ENCODE assay signal across 8 cellular contexts in genomic region chr9:35102465-35102768, GRCh38. TPM values are rescaled to one million over a fixed set of nuclear protein-coding genes. Genes with fewer than 3 reads are reported as not detected.
DNase-seq lines count a peak whose midpoint lies in the region; ATAC-seq and TF ChIP-seq lines count a peak whose summit lies in the region.

No MANE protein-coding gene starts in this region.

- TF ChIP-seq POLR2A in esophagus squamous epithelium (IDR thresholded peaks at IDR 0.05) = no peak

- peaks cover 11 to 64% (median 37%) of the 10 kb centered on the region in 3 donors for H3K36me3 ChIP-seq in esophagus squamous epithelium

- peaks cover 34% of the 10 kb centered on the region for H3K36me3 Mint-ChIP-seq in activated CD4-positive, alpha-beta T cell treated with anti-CD3 and anti-CD28 coated beads for 36 hours (ENCODE audit: low read depth)
- H3K36me3 Mint-ChIP-seq in osteocyte (ENCODE audit: unreplicated experiment) = peaks cover 40% of the 10 kb centered on the region

- intact Hi-C loops in activated CD4-positive, alpha-beta T cell treated with anti-CD3 and anti-CD28 coated beads for 36 hours (cut with DNase I, micrococcal nuclease) = loop anchor here in 1 of 2 experiments (2.0 kb wide), 1 partner anchor 712 kb away; the partner anchor contains the start of gene HINT2
- intact Hi-C loops in esophagus squamous epithelium (cut with DNase I) = no loop called here

- DNase-seq in activated CD4-positive, alpha-beta T cell treated with anti-CD3 and anti-CD28 coated beads for 36 hours = peak; percentile 34
- no peak for DNase-seq in activated CD4-positive, alpha-beta T cell treated with anti-CD3 and anti-CD28 coated beads for 1 hour
- no peak for DNase-seq in RWPE1 (ENCODE audit: low spot score)
- no peak for DNase-seq in esophagus squamous epithelium (lab: John Stamatoyannopoulos, UW)
- no peak for DNase-seq in osteocyte (ENCODE audit: extremely low spot score, unreplicated experiment)
- DNase-seq in NCI-H1694 treated with DMSO at 0.1 percent for 48 hours (lab: John Stamatoyannopoulos, UW) = no peak

- WGBS in esophagus squamous epithelium, 2 donors = 0% methylated on average over 2 to 3 of the region's 10 CpGs

- peak overlapping the region; percentile 62 to 87 (median 72) for H3K4me3 ChIP-seq in esophagus squamous epithelium

- CTCF ChIA-PET in activated CD4-positive, alpha-beta T cell treated with anti-CD3 and anti-CD28 coated beads for 36 hours (lab: Charles Lee) = interaction anchor here (0.5 to 1.8 kb wide), 7 partner anchors 10 to 477 kb away, joined by 3 to 5 read pairs (median 4); partner anchors contain the start of gene ATOSB
- CTCF ChIA-PET in RWPE1 (lab: Yijun Ruan, JAX) = interaction anchor here (1.0 kb wide), 1 partner anchor 11 kb away, joined by 7 read pairs; no protein-coding TSS in a partner anchor

- H3K27ac ChIP-seq in RWPE1 = peak overlapping the region; percentile 83
- peak overlapping the region; percentile 87 to 94 (median 90) for H3K27ac ChIP-seq in esophagus squamous epithelium

- H3K9me3 Mint-ChIP-seq in activated CD4-positive, alpha-beta T cell treated with anti-CD3 and anti-CD28 coated beads for 36 hours (ENCODE audit: low read depth) = no peaks in the 10 kb centered on the region
- no peaks in the 10 kb centered on the region for H3K9me3 Mint-ChIP-seq in osteocyte (ENCODE audit: unreplicated experiment)

- peak overlapping the region; percentile 98 for H3K4me3 Mint-ChIP-seq in activated CD4-positive, alpha-beta T cell treated with anti-CD3 and anti-CD28 coated beads for 36 hours
- peak overlapping the region; percentile 96 for H3K4me3 Mint-ChIP-seq in osteocyte (ENCODE audit: unreplicated experiment)

- no peak for TF ChIP-seq CTCF in RWPE1 (conservative IDR thresholded peaks at IDR 0.05; ENCODE audit: low read depth)
- no peak for TF ChIP-seq CTCF in esophagus squamous epithelium (IDR thresholded peaks at IDR 0.05)
- no peak for TF ChIP-seq CTCF in osteocyte (IDR thresholded peaks at IDR 0.05)

- no peaks in the 10 kb centered on the region for H3K9me3 ChIP-seq in esophagus squamous epithelium

- peaks cover 10 to 28% (median 21%) of the 10 kb centered on the region in 3 donors for H3K4me1 ChIP-seq in esophagus squamous epithelium

- ATAC-seq in activated CD4-positive, alpha-beta T cell treated with anti-CD3 and anti-CD28 coated beads for 36 hours = no peak
- ATAC-seq in HG02763 (IDR thresholded peaks at IDR 0.05; ENCODE audit: unreplicated experiment) (no peak), GM21390 (IDR thresholded peaks at IDR 0.05; ENCODE audit: unreplicated experiment) (no peak)

- POLR2A ChIA-PET in activated CD4-positive, alpha-beta T cell treated with anti-CD3 and anti-CD28 coated beads for 36 hours (lab: Charles Lee) = interaction anchor here (0.5 to 3.2 kb wide), 5 partner anchors 9 to 375 kb away, joined by 3 to 18 read pairs (median 10); partner anchors contain the start of genes ATOSB, FANCG and VCP
- POLR2A ChIA-PET in RWPE1 (lab: Yijun Ruan, JAX; ENCODE audit: low non-redundant PET) = interaction anchor here (0.5 to 1.6 kb wide), 3 partner anchors 8 to 13 kb away, joined by 3 to 6 read pairs (median 3); partner anchors contain the start of gene ATOSB

- peak overlapping the region; percentile 98 for H3K27ac Mint-ChIP-seq in activated CD4-positive, alpha-beta T cell treated with anti-CD3 and anti-CD28 coated beads for 36 hours
- peak overlapping the region; percentile 99 for H3K27ac Mint-ChIP-seq in osteocyte (ENCODE audit: unreplicated experiment)

- H3K4me1 Mint-ChIP-seq in activated CD4-positive, alpha-beta T cell treated with anti-CD3 and anti-CD28 coated beads for 36 hours = peaks cover 25% of the 10 kb centered on the region
- H3K4me1 Mint-ChIP-seq in osteocyte (ENCODE audit: unreplicated experiment) = peaks cover 23% of the 10 kb centered on the region

- H3K27me3 Mint-ChIP-seq in activated CD4-positive, alpha-beta T cell treated with anti-CD3 and anti-CD28 coated beads for 36 hours = no peaks in the 10 kb centered on the region
- no peaks in the 10 kb centered on the region for H3K27me3 Mint-ChIP-seq in osteocyte (ENCODE audit: unreplicated experiment)

- H3K27me3 ChIP-seq in esophagus squamous epithelium = no peaks in the 10 kb centered on the region

RNA-seq across cellular contexts. Expression of gene STOML2, which starts 0.5 kb away (rescaled TPM):
- 100 to 1,000 TPM; 169 to 201 TPM for total RNA-seq in activated CD4-positive, alpha-beta T cell treated with anti-CD3 and anti-CD28 coated beads for 36 hours
- total RNA-seq in esophagus squamous epithelium (100 to 1,000 TPM in 2 of 4 donors, 10 to 100 TPM in 2; 63.9 to 118 (median 106) TPM), osteocyte (100 and 104 TPM in 2 replicates)

RNA-seq across cellular contexts. Expression of gene PIGO, which starts 6.0 kb away (rescaled TPM):
- total RNA-seq in activated CD4-positive, alpha-beta T cell treated with anti-CD3 and anti-CD28 coated beads for 36 hours = 10 to 100 TPM; 21.0 to 27.2 TPM
- 10 to 100 TPM; 10.9 to 14.1 (median 12.4) TPM for total RNA-seq in esophagus squamous epithelium
- 29.9 and 33.9 TPM in 2 replicates for total RNA-seq in osteocyte

RNA-seq across cellular contexts. Expression of gene ATOSB, which starts 13.2 kb away (rescaled TPM):
- total RNA-seq in activated CD4-positive, alpha-beta T cell treated with anti-CD3 and anti-CD28 coated beads for 36 hours = 1 to 10 TPM; 5.7 to 6.4 TPM
- 10 to 100 TPM; 24.4 to 57.8 (median 32.7) TPM for total RNA-seq in esophagus squamous epithelium
- total RNA-seq in osteocyte = 26.8 and 30.3 TPM in 2 replicates

RNA-seq across cellular contexts. Expression of gene FANCG, which starts 22.7 kb away (rescaled TPM):
- 10 to 100 TPM; 92.8 to 93.4 TPM for total RNA-seq in activated CD4-positive, alpha-beta T cell treated with anti-CD3 and anti-CD28 coated beads for 36 hours
- 10 to 100 TPM; 11.6 to 23.4 (median 18.8) TPM for total RNA-seq in esophagus squamous epithelium
- total RNA-seq in osteocyte = 22.7 and 27.9 TPM in 2 replicates

RNA-seq across cellular contexts. Expression of gene VCP, which starts 30.0 kb away (rescaled TPM):
- total RNA-seq in activated CD4-positive, alpha-beta T cell treated with anti-CD3 and anti-CD28 coated beads for 36 hours = 100 to 1,000 TPM; 261 to 268 TPM
- total RNA-seq in esophagus squamous epithelium (100 to 1,000 TPM; 160 to 254 (median 186) TPM), osteocyte (254 and 268 TPM in 2 replicates)
